10 cellular contexts compared by ENCODE assay signal in genomic region chr1:54377040-54377691, GRCh38. TPM values are rescaled to one million over a fixed set of nuclear protein-coding genes. Genes with fewer than 3 reads are reported as not detected.
DNase-seq lines count a peak whose midpoint lies in the region; ATAC-seq and TF ChIP-seq lines count a peak whose summit lies in the region.
"Had no signal": no experiment of that assay in that cellular context is flagged by ENCODE, and none has a peak within 500 bp of the region (broad histone marks: within the 10 kb centered on the region; RNA-seq: fewer than 3 reads in every experiment).

No MANE protein-coding gene starts in this region.

- no peak overlapping the region for H3K4me3 ChIP-seq in GM23248
- no peak overlapping the region for H3K4me3 ChIP-seq in left lung
- H3K4me3 ChIP-seq: SJCRH30 had no signal

- H3K9me2 ChIP-seq in GM23248 (ENCODE audit: insufficient read depth), result no peaks in the 10 kb centered on the region

- peaks cover 89% of the 10 kb centered on the region for H3K79me2 ChIP-seq in GM23248 (ENCODE audit: insufficient read depth)

- H3K4me1 Mint-ChIP-seq in activated B cell treated with CpG ODN at 0.5 μM for 24 hours, result peaks cover 62% of the 10 kb centered on the region

- no peaks in the 10 kb centered on the region for H4K20me1 ChIP-seq in GM23248 (ENCODE audit: insufficient read depth)

- H3K27me3 ChIP-seq in GM23248 (replicated peaks; ENCODE audit: insufficient read depth) (no peaks in the 10 kb centered on the region), left lung (no peaks in the 10 kb centered on the region)
- H3K27me3 ChIP-seq: SJCRH30 had no signal

- H3K9me3 Mint-ChIP-seq in activated B cell treated with CpG ODN at 0.5 μM for 24 hours, result no peaks in the 10 kb centered on the region

- H3K27ac Mint-ChIP-seq in activated B cell treated with CpG ODN at 0.5 μM for 24 hours, result peak overlapping the region; percentile 85

- no peak for ATAC-seq in activated B cell treated with CpG ODN at 0.5 μM for 24 hours (ENCODE audit: low read depth)
- peak; percentile 70 for ATAC-seq in left lung
- ATAC-seq in HG03025 (IDR thresholded peaks at IDR 0.05; ENCODE audit: low FRiP score, unreplicated experiment), result no peak
- no peak for ATAC-seq in GM19035 (IDR thresholded peaks at IDR 0.05; ENCODE audit: unreplicated experiment)

- H3K4me1 ChIP-seq in GM23248 (ENCODE audit: insufficient read depth) (peaks cover 7% of the 10 kb centered on the region; the same call in 1 of the 2 replicates), left lung (peaks cover 12 to 40% of the 10 kb centered on the region in 2 donors)
- H3K4me1 ChIP-seq: SJCRH30 had no signal

- no peak for TF ChIP-seq CTCF in activated B cell treated with CpG ODN at 0.5 μM for 24 hours (IDR thresholded peaks at IDR 0.05)
- no peak for TF ChIP-seq CTCF in left lung (IDR thresholded peaks at IDR 0.05)

- H3K36me3 Mint-ChIP-seq in activated B cell treated with CpG ODN at 0.5 μM for 24 hours (ENCODE audit: low read depth), result peaks cover 4% of the 10 kb centered on the region

- H3K4me3 Mint-ChIP-seq in activated B cell treated with CpG ODN at 0.5 μM for 24 hours, result peak overlapping the region; percentile 36

- no peak overlapping the region for H3K4me2 ChIP-seq in GM23248 (ENCODE audit: unreplicated experiment)

- H3F3A ChIP-seq in GM23248 (ENCODE audit: insufficient read depth), result 0 out of 2 replicates have a peak, but pooled peaks cover 2% of the 10 kb centered on the region

- WGBS in GM23248 (ENCODE audit: low coverage in 1 of 2, low lambda C conversion rate in 2 of 2, missing lambda C conversion rate in 2 of 2), 2 experiments, result 91 to 92% methylated on average over 8 of the region's 8 CpGs

- in situ Hi-C loops in GM23248 (cut with MboI), result no loop called here

- no peaks in the 10 kb centered on the region for H3K36me3 ChIP-seq in GM23248 (ENCODE audit: low read depth)
- H3K36me3 ChIP-seq in left lung, result no peaks in the 10 kb centered on the region
- H3K36me3 ChIP-seq: SJCRH30 had no signal

- CTCF ChIA-PET in activated B cell treated with CpG ODN at 0.5 μM for 24 hours (lab: Charles Lee), result interaction anchor here (1.5 kb wide), 1 partner anchor 30 kb away, joined by 4 read pairs; no protein-coding TSS in a partner anchor

- H3K9me3 ChIP-seq in GM23248 (ENCODE audit: low read depth) (no peaks in the 10 kb centered on the region), left lung (no peaks in the 10 kb centered on the region)
- H3K9me3 ChIP-seq: SJCRH30 had no signal

- intact Hi-C loops in activated B cell treated with CpG ODN at 0.5 μM for 24 hours (cut with micrococcal nuclease) (loop anchor here (2.0 kb wide), 1 partner anchor 20 kb away; no protein-coding TSS in a partner anchor), left lung (cut with DNase I) (no loop called here)

- H3K27ac ChIP-seq in GM23248, result no peak overlapping the region
- H3K27ac ChIP-seq in left lung, result no peak overlapping the region
- H3K27ac ChIP-seq: SJCRH30 had no signal

- POLR2A ChIA-PET in activated B cell treated with CpG ODN at 0.5 μM for 24 hours (lab: Charles Lee), result interaction anchor here (0.6 to 1.7 kb wide), 4 partner anchors 19 to 180 kb away, joined by 3 to 11 read pairs (median 5); partner anchors contain the start of gene SSBP3

- no peak overlapping the region for H3K9ac ChIP-seq in GM23248

- H3K27me3 Mint-ChIP-seq in activated B cell treated with CpG ODN at 0.5 μM for 24 hours, result no peaks in the 10 kb centered on the region

- H2AFZ ChIP-seq in GM23248, result no peak overlapping the region

- peak; percentile 45 for DNase-seq in AG08396 (ENCODE audit: low spot score)
- DNase-seq in GM23248, result peak; percentile 18
- no peak for DNase-seq in activated B cell treated with CpG ODN at 0.5 μM for 24 hours
- DNase-seq in left lung, result no peak
- DNase-seq in activated CD4-positive, CD25-positive, alpha-beta regulatory T cell (lab: John Stamatoyannopoulos, UW), result no peak
- no peak for DNase-seq in iPS-NIHi11 (ENCODE audit: low spot score)
- DNase-seq: hippocampal formation, SJCRH30 had no signal

RNA-seq across cellular contexts. Expression of gene SSBP3, which starts 29.0 kb away (rescaled TPM):
- 15.4 and 19.9 TPM in 2 replicates for total RNA-seq in GM23248 (2014; rRNA removed; shearing (Covaris generic))
- polyA plus RNA-seq in GM23248 (2016; fragmentation: Nextera tagmentation; extraction: Ambion mirVana), result 6.2 and 7.1 TPM in 2 replicates
- 23.1 and 29.7 TPM in 2 replicates for total RNA-seq in activated B cell treated with CpG ODN at 0.5 μM for 24 hours
- total RNA-seq in left lung, result 10 to 100 TPM; 33.0 to 35.2 TPM

Comparison
In these comparisons a context has a peak if more than half of its experiments do, and no peak if none do; other contexts are left out.
1. DNase-seq: peak in AG08396 (single experiment) and GM23248 (single experiment); none in activated B cell treated with CpG ODN at 0.5 μM for 24 hours (single experiment), left lung (0 of 2), activated CD4-positive, CD25-positive, alpha-beta regulatory T cell (0 of 4) and iPS-NIHi11 (single experiment).